16 cellular contexts compared by ENCODE assay signal in the genomic region with DNA sequence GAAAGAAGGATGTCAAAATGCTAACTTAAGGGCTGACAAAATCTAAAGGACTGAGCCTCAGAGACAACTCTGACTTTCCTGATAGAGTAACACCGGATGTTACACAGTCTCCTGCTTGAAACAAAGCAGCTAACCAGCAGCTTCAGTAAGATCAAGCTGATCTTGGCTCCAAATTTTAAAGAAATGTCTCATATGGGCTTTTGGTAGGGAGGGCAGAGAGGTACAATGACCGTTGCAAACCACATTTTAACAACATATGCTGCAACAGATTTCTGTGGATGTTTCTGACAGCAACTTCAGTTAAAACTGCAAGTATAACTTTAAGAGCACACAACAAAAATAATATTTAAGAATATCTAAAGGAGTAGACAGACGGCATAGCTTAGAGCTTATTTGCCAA. TPM values are rescaled to one million over a fixed set of nuclear protein-coding genes. Genes with fewer than 3 reads are reported as not detected.
"Had no signal": no experiment of that assay in that cellular context is flagged by ENCODE, and none has a peak within 500 bp of the region (broad histone marks: within the 10 kb centered on the region; RNA-seq: fewer than 3 reads in every experiment).

No MANE protein-coding gene starts in this region.

- H3K36me3 ChIP-seq: adrenal gland, cardiac muscle cell, neural progenitor cell, pancreas, uterus had no signal

- H3K27ac ChIP-seq: adrenal gland, cardiac muscle cell, esophagus muscularis mucosa, neural progenitor cell, pancreas, uterus had no signal

- H3K4me1 Mint-ChIP-seq: activated B cell treated with CpG ODN at 0.5 μM for 24 hours; neural progenitor cell; stimulated activated memory B cell treated with anti-CD40 and anti-IgM and Interleukin-4, amounts not matched to agents 10 μg/mL and 1 μg/mL and 100 μg/mL, for 72 hours had no signal

- ATAC-seq: activated CD8-positive, alpha-beta T cell treated with anti-CD3 and anti-CD28 coated beads for 36 hours; stimulated activated memory B cell treated with anti-CD40 and anti-IgM and Interleukin-4, amounts not matched to agents 10 μg/mL and 1 μg/mL and 100 μg/mL, for 72 hours had no signal

- H3K4me3 ChIP-seq: adrenal gland, cardiac muscle cell, esophagus muscularis mucosa, neural progenitor cell, pancreas, uterus had no signal

- H2AFZ ChIP-seq: neural progenitor cell had no signal

- H3K4me3 Mint-ChIP-seq: activated B cell treated with CpG ODN at 0.5 μM for 24 hours; activated CD8-positive, alpha-beta T cell treated with anti-CD3 and anti-CD28 coated beads for 36 hours; activated naive CD4-positive, alpha-beta T cell treated with anti-CD3 and anti-CD28 coated beads, Interleukin-2, amount 50 U/mL, for 24 hours; neural progenitor cell; stimulated activated memory B cell treated with anti-CD40 and anti-IgM and Interleukin-4, amounts not matched to agents 10 μg/mL and 1 μg/mL and 100 μg/mL, for 72 hours had no signal

- H3K9me3 Mint-ChIP-seq: activated B cell treated with CpG ODN at 0.5 μM for 24 hours; activated CD8-positive, alpha-beta T cell treated with anti-CD3 and anti-CD28 coated beads for 36 hours; activated naive CD4-positive, alpha-beta T cell treated with anti-CD3 and anti-CD28 coated beads, Interleukin-2, amount 50 U/mL, for 24 hours; neural progenitor cell; stimulated activated memory B cell treated with anti-CD40 and anti-IgM and Interleukin-4, amounts not matched to agents 10 μg/mL and 1 μg/mL and 100 μg/mL, for 72 hours had no signal

- H3K9me3 ChIP-seq: adrenal gland, esophagus muscularis mucosa, pancreas, uterus had no signal

- H3K4me1 ChIP-seq: adrenal gland, esophagus muscularis mucosa, neural progenitor cell, pancreas, uterus had no signal

- H3K27ac Mint-ChIP-seq: activated B cell treated with CpG ODN at 0.5 μM for 24 hours; activated CD8-positive, alpha-beta T cell treated with anti-CD3 and anti-CD28 coated beads for 36 hours; activated naive CD4-positive, alpha-beta T cell treated with anti-CD3 and anti-CD28 coated beads, Interleukin-2, amount 50 U/mL, for 24 hours; neural progenitor cell; stimulated activated memory B cell treated with anti-CD40 and anti-IgM and Interleukin-4, amounts not matched to agents 10 μg/mL and 1 μg/mL and 100 μg/mL, for 72 hours had no signal

- H3K36me3 Mint-ChIP-seq: neural progenitor cell had no signal

- H3K27me3 ChIP-seq: adrenal gland, cardiac muscle cell, esophagus muscularis mucosa, neural progenitor cell, uterus had no signal

- H3K9ac ChIP-seq: neural progenitor cell had no signal

- DNase-seq: activated B cell treated with CpG ODN at 0.5 μM for 24 hours; activated CD4-positive, alpha-beta T cell treated with anti-CD3 and anti-CD28 coated beads for 48 hours; activated CD8-positive, alpha-beta T cell treated with anti-CD3 and anti-CD28 coated beads for 36 hours; activated effector memory CD4-positive, alpha-beta T cell treated with anti-CD3 and anti-CD28 coated beads, Interleukin-2, amount 50 U/mL, for 16 hours; activated T-cell treated with anti-CD3 and anti-CD28 coated beads, Interleukin-2, amount 50 U/mL, for 48 hours; adrenal gland; midbrain; pancreas; T1000; uterus had no signal

- H3K27me3 Mint-ChIP-seq: activated B cell treated with CpG ODN at 0.5 μM for 24 hours; activated CD8-positive, alpha-beta T cell treated with anti-CD3 and anti-CD28 coated beads for 36 hours; activated naive CD4-positive, alpha-beta T cell treated with anti-CD3 and anti-CD28 coated beads, Interleukin-2, amount 50 U/mL, for 24 hours; stimulated activated memory B cell treated with anti-CD40 and anti-IgM and Interleukin-4, amounts not matched to agents 10 μg/mL and 1 μg/mL and 100 μg/mL, for 72 hours had no signal

- H3K4me2 ChIP-seq: neural progenitor cell had no signal

RNA-seq across cellular contexts. Expression of gene OTC, which starts 34.2 kb away (rescaled TPM):
- total RNA-seq: activated B cell treated with CpG ODN at 0.5 μM for 24 hours, cardiac muscle cell, myocyte had no signal
- polyA plus RNA-seq: cardiac muscle cell had no signal
